1 cellular context compared by ENCODE assay signal in genomic region chr1:109180715-109181084, GRCh38.
TF ChIP-seq lines count a peak whose summit lies in the region.

No MANE protein-coding gene starts in this region.

TF ChIP-seq in HepG2, 621 proteins besides CTCF, POLR2A, EP300 and RAD21:
- TF ChIP-seq, protein P1, sequence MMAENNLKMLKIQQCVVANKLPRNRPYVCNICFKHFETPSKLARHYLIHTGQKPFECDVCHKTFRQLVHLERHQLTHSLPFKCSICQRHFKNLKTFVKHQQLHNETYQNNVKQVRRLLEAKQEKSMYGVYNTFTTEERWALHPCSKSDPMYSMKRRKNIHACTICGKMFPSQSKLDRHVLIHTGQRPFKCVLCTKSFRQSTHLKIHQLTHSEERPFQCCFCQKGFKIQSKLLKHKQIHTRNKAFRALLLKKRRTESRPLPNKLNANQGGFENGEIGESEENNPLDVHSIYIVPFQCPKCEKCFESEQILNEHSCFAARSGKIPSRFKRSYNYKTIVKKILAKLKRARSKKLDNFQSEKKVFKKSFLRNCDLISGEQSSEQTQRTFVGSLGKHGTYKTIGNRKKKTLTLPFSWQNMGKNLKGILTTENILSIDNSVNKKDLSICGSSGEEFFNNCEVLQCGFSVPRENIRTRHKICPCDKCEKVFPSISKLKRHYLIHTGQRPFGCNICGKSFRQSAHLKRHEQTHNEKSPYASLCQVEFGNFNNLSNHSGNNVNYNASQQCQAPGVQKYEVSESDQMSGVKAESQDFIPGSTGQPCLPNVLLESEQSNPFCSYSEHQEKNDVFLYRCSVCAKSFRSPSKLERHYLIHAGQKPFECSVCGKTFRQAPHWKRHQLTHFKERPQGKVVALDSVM (CRISPR knock-in tag; IDR thresholded peaks at IDR 0.05) = peak; percentile 95
- 0 out of 2 replicates have a peak, but pooled peaks have one; percentile 4 for TF ChIP-seq MYPOP (CRISPR knock-in tag; IDR thresholded peaks at IDR 0.05)
